ENCODE assay signal across 17 cellular contexts in genomic region chr1:8159470-8160024, GRCh38.
DNase-seq lines count a peak whose midpoint lies in the region; ATAC-seq, FAIRE-seq and TF ChIP-seq lines count a peak whose summit lies in the region.
"Had no signal": no experiment of that assay in that cellular context is flagged by ENCODE, and none has a peak within 500 bp of the region (broad histone marks: within the 10 kb centered on the region; RNA-seq: fewer than 3 reads in every experiment).

No MANE protein-coding gene starts in this region.

- no peak for ATAC-seq in activated T-helper 17 cell treated with anti-CD3 and anti-CD28 coated beads, Interleukin-2, amount 50 U/mL, for 72 hours (replicated peaks)
- ATAC-seq in HG03039 (IDR thresholded peaks at IDR 0.05; ENCODE audit: unreplicated experiment) (no peak), GM18511 (IDR thresholded peaks at IDR 0.05; ENCODE audit: unreplicated experiment) (no peak)

- H3K79me1 ChIP-seq in mesenchymal stem cell (replicated peaks; ENCODE audit: low read length, poor library complexity, severe bottlenecking), result no peaks in the 10 kb centered on the region

- no peak overlapping the region for H3K14ac ChIP-seq in mesenchymal stem cell (ENCODE audit: low read length in 2 of 2)

- peak overlapping the region; percentile 48 for H3K27ac Mint-ChIP-seq in activated T-helper 17 cell treated with anti-CD3 and anti-CD28 coated beads, Interleukin-2, amount 50 U/mL, for 72 hours
- H3K27ac Mint-ChIP-seq: CD8-positive, alpha-beta memory T cell; HFFc6 had no signal

- no peak for TF ChIP-seq CTCF in NB4 (IDR thresholded peaks at IDR 0.05; ENCODE audit: low read depth, low read length)

- H3K9ac ChIP-seq in mesenchymal stem cell (ENCODE audit: low read length), result no peak overlapping the region
- H3K9ac ChIP-seq: BLaER1 had no signal

- no peaks in the 10 kb centered on the region for H3K9me3 Mint-ChIP-seq in activated T-helper 17 cell treated with anti-CD3 and anti-CD28 coated beads, Interleukin-2, amount 50 U/mL, for 72 hours
- H3K9me3 Mint-ChIP-seq: CD8-positive, alpha-beta memory T cell; HFFc6 had no signal

- no peaks in the 10 kb centered on the region for H3K27me3 ChIP-seq in mesenchymal stem cell (ENCODE audit: control insufficient read depth in 1 of 2, insufficient read depth in 1 of 2, low read length in 2 of 2)
- H3K27me3 ChIP-seq: BLaER1 had no signal

- no peak overlapping the region for H3K4me2 ChIP-seq in mesenchymal stem cell (ENCODE audit: low read length, poor library complexity, severe bottlenecking)
- H3K4me2 ChIP-seq: BLaER1 had no signal

- H3K36me3 ChIP-seq in mesenchymal stem cell (ENCODE audit: control insufficient read depth in 1 of 2, insufficient read depth in 2 of 2, low read depth in 1 of 2, low read length in 2 of 2), result no peaks in the 10 kb centered on the region
- H3K36me3 ChIP-seq: BLaER1, HAP-1 had no signal

- no peak overlapping the region for H3K4me3 Mint-ChIP-seq in activated T-helper 17 cell treated with anti-CD3 and anti-CD28 coated beads, Interleukin-2, amount 50 U/mL, for 72 hours
- H3K4me3 Mint-ChIP-seq: HFFc6 had no signal

- no peaks in the 10 kb centered on the region for H3K9me3 ChIP-seq in mesenchymal stem cell (ENCODE audit: control insufficient read depth, low read length)
- H3K9me3 ChIP-seq: HAP-1 had no signal

- no peak overlapping the region for H2BK15ac ChIP-seq in mesenchymal stem cell (ENCODE audit: low read depth, poor library complexity, severe bottlenecking)

- peak overlapping the region; percentile 9 to 80 for H2BK12ac ChIP-seq in mesenchymal stem cell (ENCODE audit: low read length in 2 of 2)

- no peak overlapping the region for H3K18ac ChIP-seq in mesenchymal stem cell (ENCODE audit: low read depth in 1 of 2, low read length in 2 of 2)

- no peak overlapping the region for H3K23ac ChIP-seq in mesenchymal stem cell (ENCODE audit: low read length in 2 of 2)

- H3K27ac ChIP-seq in mesenchymal stem cell (ENCODE audit: low read length, poor library complexity, severe bottlenecking), result no peak overlapping the region
- H3K27ac ChIP-seq: BLaER1 had no signal

- H3K4me1 ChIP-seq in mesenchymal stem cell (ENCODE audit: control insufficient read depth, insufficient read depth, low read depth, low read length), result peaks cover 6% of the 10 kb centered on the region

- H3K4me3 ChIP-seq in NB4 (ENCODE audit: low read depth, low read length) (no peak overlapping the region), mesenchymal stem cell (ENCODE audit: insufficient read depth in 1 of 2, low read depth in 1 of 2, low read length in 2 of 2) (no peak overlapping the region)
- H3K4me3 ChIP-seq: BLaER1, HAP-1 had no signal

- H2AK5ac ChIP-seq in mesenchymal stem cell (ENCODE audit: low read length, severe bottlenecking), result no peak overlapping the region

- TF ChIP-seq POLR2A in NB4 (IDR thresholded peaks at IDR 0.05; ENCODE audit: extremely low read depth, insufficient read length) (no peak), H54 (IDR thresholded peaks at IDR 0.05; ENCODE audit: low read depth, low read length) (no peak)

- H2BK5ac ChIP-seq in mesenchymal stem cell (ENCODE audit: low read depth, low read length, poor library complexity, severe bottlenecking), result no peak overlapping the region

- H2AFZ ChIP-seq in mesenchymal stem cell (ENCODE audit: low read depth, low read length), result no peak overlapping the region

- no peak overlapping the region for H4K91ac ChIP-seq in mesenchymal stem cell (ENCODE audit: low read length)

- H3K4me1 Mint-ChIP-seq in activated T-helper 17 cell treated with anti-CD3 and anti-CD28 coated beads, Interleukin-2, amount 50 U/mL, for 72 hours, result no peaks in the 10 kb centered on the region

- WGBS in mesenchymal stem cell, result 92% methylated on average over 5 of the region's 8 CpGs

- FAIRE-seq in GM19239 (lab: Jason Lieb, UNC), result peak; percentile 23
- no peak for FAIRE-seq in H54 (lab: Jason Lieb, UNC)

- no peak overlapping the region for H4K8ac ChIP-seq in mesenchymal stem cell (ENCODE audit: low read length)

- H2BK120ac ChIP-seq in mesenchymal stem cell (ENCODE audit: low read depth, low read length), result no peak overlapping the region

- H3K27me3 Mint-ChIP-seq in activated T-helper 17 cell treated with anti-CD3 and anti-CD28 coated beads, Interleukin-2, amount 50 U/mL, for 72 hours, result no peaks in the 10 kb centered on the region

- H3K36me3 Mint-ChIP-seq in activated T-helper 17 cell treated with anti-CD3 and anti-CD28 coated beads, Interleukin-2, amount 50 U/mL, for 72 hours (ENCODE audit: low read depth), result no peaks in the 10 kb centered on the region

- no peak overlapping the region for H3K4ac ChIP-seq in mesenchymal stem cell (ENCODE audit: low read depth in 1 of 2, low read length in 2 of 2)

- no peak for DNase-seq in GM19239 (ENCODE audit: insufficient read length, low spot score)
- peak; percentile 38 for DNase-seq in NB4 (ENCODE audit: low read depth)
- no peak for DNase-seq in mesenchymal stem cell
- no peak for DNase-seq in H54 (ENCODE audit: insufficient read length, low spot score)
- DNase-seq: 8988T; AML-193; CD8-positive, alpha-beta memory T cell; DMS53; GF-D8; GOT3; HFFc6; KBM-7 had no signal
